Comparison of ENCODE assay signal across 22 cellular contexts in the genomic region with DNA sequence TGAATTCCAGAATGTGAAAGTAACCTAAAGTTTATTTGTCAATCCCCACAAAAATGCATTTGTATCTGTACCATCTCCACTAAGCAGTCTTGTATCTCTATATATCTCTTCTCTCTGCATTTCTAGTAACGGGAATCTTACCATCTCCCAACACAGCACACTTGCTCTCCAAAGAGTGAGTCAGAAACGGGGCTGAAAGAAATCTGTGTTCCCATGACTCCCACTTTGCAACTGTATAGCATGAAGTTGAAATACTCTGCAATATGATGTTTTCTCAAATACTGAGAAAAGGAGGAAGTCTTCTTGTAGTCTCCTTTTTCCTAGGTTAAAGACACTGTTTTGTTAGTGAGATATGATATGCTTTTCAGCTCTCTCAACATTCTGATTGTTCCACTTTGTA.
DNase-seq lines count a peak whose midpoint lies in the region; ATAC-seq and TF ChIP-seq lines count a peak whose summit lies in the region.
"Had no signal": no experiment of that assay in that cellular context is flagged by ENCODE, and none has a peak within 500 bp of the region (broad histone marks: within the 10 kb centered on the region; RNA-seq: fewer than 3 reads in every experiment).

No MANE protein-coding gene starts in this region.

- DNase-seq in inferior parietal cortex (ENCODE audit: extremely low spot score) = peak; percentile 60
- no peak for DNase-seq in activated naive CD8-positive, alpha-beta T cell treated with anti-CD3 and anti-CD28 coated beads for 36 hours
- DNase-seq in CD4-positive, alpha-beta T cell = no peak
- DNase-seq: AML-193; C1 segment of cervical spinal cord; Caco-2; CD8-positive, alpha-beta T cell; HCEC 1CT; NCI-H1105; NCI-H1436 treated with DMSO at 0.1 percent for 48 hours; NCI-H187 treated with DMSO at 0.1 percent for 48 hours; NCI-H2171 treated with DMSO at 0.1 percent for 48 hours; NCI-H345; NCI-H510A treated with DMSO at 0.1 percent for 48 hours; RPMI8226; SHP77 had no signal

- CTCF ChIA-PET in CD4-positive, alpha-beta T cell (lab: Charles Lee) = no interaction called here

- H3K9me3 ChIP-seq in OCI-LY1 (ENCODE audit: low read length) = no peaks in the 10 kb centered on the region
- no peaks in the 10 kb centered on the region for H3K9me3 ChIP-seq in CD4-positive, alpha-beta T cell (ENCODE audit: control insufficient read depth, low read length)
- H3K9me3 ChIP-seq: A549, Caco-2 had no signal

- no peak overlapping the region for H3K27ac ChIP-seq in OCI-LY1 (ENCODE audit: low read depth, low read length, poor library complexity, severe bottlenecking)
- peak overlapping the region; percentile 57 for H3K27ac ChIP-seq in angular gyrus (ENCODE audit: low read depth, low read length)
- H3K27ac ChIP-seq in CD4-positive, alpha-beta T cell (ENCODE audit: low read depth, low read length) = no peak overlapping the region
- H3K27ac ChIP-seq: A549, HL-60 had no signal

- H3K9me3 Mint-ChIP-seq in activated naive CD8-positive, alpha-beta T cell treated with anti-CD3 and anti-CD28 coated beads for 36 hours = peaks cover 1% of the 10 kb centered on the region
- no peaks in the 10 kb centered on the region for H3K9me3 Mint-ChIP-seq in CD4-positive, alpha-beta T cell
- H3K9me3 Mint-ChIP-seq: CD8-positive, alpha-beta T cell had no signal

- H3K9ac ChIP-seq in OCI-LY1 (ENCODE audit: low read length) = no peak overlapping the region

- H3K4me3 Mint-ChIP-seq in activated naive CD8-positive, alpha-beta T cell treated with anti-CD3 and anti-CD28 coated beads for 36 hours = no peak overlapping the region
- no peak overlapping the region for H3K4me3 Mint-ChIP-seq in CD4-positive, alpha-beta T cell
- H3K4me3 Mint-ChIP-seq: CD8-positive, alpha-beta T cell had no signal

- no peaks in the 10 kb centered on the region for H3K9me2 ChIP-seq in OCI-LY1 (ENCODE audit: low read depth, low read length)

- no peaks in the 10 kb centered on the region for H3K36me3 Mint-ChIP-seq in activated naive CD8-positive, alpha-beta T cell treated with anti-CD3 and anti-CD28 coated beads for 36 hours
- no peaks in the 10 kb centered on the region for H3K36me3 Mint-ChIP-seq in CD4-positive, alpha-beta T cell (ENCODE audit: low read depth)
- H3K36me3 Mint-ChIP-seq: CD8-positive, alpha-beta T cell had no signal

- intact Hi-C loops in CD4-positive, alpha-beta T cell (cut with DNase I, micrococcal nuclease) = loop anchor here in 1 of 2 experiments (5.0 kb wide), 1 partner anchor 413 kb away; no protein-coding TSS in a partner anchor

- no peak overlapping the region for H3K4me3 ChIP-seq in OCI-LY1 (ENCODE audit: low read depth, low read length, poor library complexity, severe bottlenecking)
- H3K4me3 ChIP-seq: A549 had no signal

- H3K27me3 Mint-ChIP-seq in activated naive CD8-positive, alpha-beta T cell treated with anti-CD3 and anti-CD28 coated beads for 36 hours = no peaks in the 10 kb centered on the region
- H3K27me3 Mint-ChIP-seq in CD4-positive, alpha-beta T cell = no peaks in the 10 kb centered on the region

- H3K4me2 ChIP-seq in OCI-LY1 (ENCODE audit: low read length) = no peak overlapping the region
- H3K4me2 ChIP-seq: A549 had no signal

- H3K27me3 ChIP-seq in OCI-LY1 (ENCODE audit: insufficient read depth, low read length) = no peaks in the 10 kb centered on the region
- H3K27me3 ChIP-seq in CD4-positive, alpha-beta T cell (ENCODE audit: control insufficient read depth, insufficient read depth, low read length) = no peaks in the 10 kb centered on the region

- no peak for ATAC-seq in CD4-positive, alpha-beta T cell (ENCODE audit: poor library complexity)
- no peak for ATAC-seq in GM21390 (IDR thresholded peaks at IDR 0.05; ENCODE audit: unreplicated experiment)
- no peak for ATAC-seq in HG02610 (IDR thresholded peaks at IDR 0.05; ENCODE audit: unreplicated experiment)
- ATAC-seq: A549; CD8-positive, alpha-beta T cell had no signal

- no peaks in the 10 kb centered on the region for H3K36me3 ChIP-seq in OCI-LY1 (ENCODE audit: insufficient read depth, low read length)

- peak overlapping the region; percentile 86 for H2AFZ ChIP-seq in OCI-LY1 (ENCODE audit: low read length)

- no peaks in the 10 kb centered on the region for H4K20me1 ChIP-seq in OCI-LY1 (ENCODE audit: insufficient read depth, low read length)

- POLR2A ChIA-PET in CD4-positive, alpha-beta T cell (lab: Charles Lee) = interaction anchor here (0.9 kb wide), 1 partner anchor 9 kb away, joined by 3 read pairs; no protein-coding TSS in a partner anchor

- H3K4me1 Mint-ChIP-seq in activated naive CD8-positive, alpha-beta T cell treated with anti-CD3 and anti-CD28 coated beads for 36 hours = no peaks in the 10 kb centered on the region
- H3K4me1 Mint-ChIP-seq in CD4-positive, alpha-beta T cell (ENCODE audit: low read depth) = peaks cover under 1% of the 10 kb centered on the region

- no peak for TF ChIP-seq CTCF in OCI-LY1 (IDR thresholded peaks at IDR 0.05; ENCODE audit: low read length)
- no peak for TF ChIP-seq CTCF in CD4-positive, alpha-beta T cell (IDR thresholded peaks at IDR 0.05)

- H3K79me2 ChIP-seq in OCI-LY1 (ENCODE audit: insufficient read depth, low read length) = no peaks in the 10 kb centered on the region

- no peaks in the 10 kb centered on the region for H3F3A ChIP-seq in OCI-LY1 (ENCODE audit: insufficient read depth, low read length)

- H3K27ac Mint-ChIP-seq in activated naive CD8-positive, alpha-beta T cell treated with anti-CD3 and anti-CD28 coated beads for 36 hours = no peak overlapping the region
- H3K27ac Mint-ChIP-seq in CD4-positive, alpha-beta T cell = no peak overlapping the region
- H3K27ac Mint-ChIP-seq: CD8-positive, alpha-beta T cell had no signal

- peaks cover 10% of the 10 kb centered on the region for H3K4me1 ChIP-seq in OCI-LY1 (ENCODE audit: insufficient read depth, low read length, severe bottlenecking)
- H3K4me1 ChIP-seq: A549, Caco-2 had no signal
